15 cellular contexts compared by ENCODE assay signal in genomic region chr9:2227468-2227867, GRCh38.
DNase-seq lines count a peak whose midpoint lies in the region; ATAC-seq and TF ChIP-seq lines count a peak whose summit lies in the region.
"Had no signal": no experiment of that assay in that cellular context is flagged by ENCODE, and none has a peak within 500 bp of the region (broad histone marks: within the 10 kb centered on the region; RNA-seq: fewer than 3 reads in every experiment).

No MANE protein-coding gene starts in this region.

- no peaks in the 10 kb centered on the region for H3K27me3 Mint-ChIP-seq in mesothelial cell of epicardium (ENCODE audit: low read depth)
- H3K27me3 Mint-ChIP-seq in activated CD8-positive, alpha-beta T cell treated with anti-CD3 and anti-CD28 coated beads for 36 hours, result no peaks in the 10 kb centered on the region
- H3K27me3 Mint-ChIP-seq in stimulated activated memory B cell treated with anti-CD40 and anti-IgM and Interleukin-4, amounts not matched to agents 10 μg/mL and 1 μg/mL and 100 μg/mL, for 72 hours, result no peaks in the 10 kb centered on the region
- no peaks in the 10 kb centered on the region for H3K27me3 Mint-ChIP-seq in chondrocyte (ENCODE audit: low read depth)
- H3K27me3 Mint-ChIP-seq: B cell had no signal

- no peak for TF ChIP-seq RAD21 in HCT116 (IDR thresholded peaks at IDR 0.05; ENCODE audit: low read depth)

- H3K4me3 ChIP-seq in HCT116 (replicated peaks in 1 of 2; ENCODE audit: low read depth in 1 of 2, low read length in 2 of 2) (no peak overlapping the region), esophagus squamous epithelium (no peak overlapping the region)
- H3K4me3 ChIP-seq: dorsolateral prefrontal cortex, left lung had no signal

- no peak for TF ChIP-seq POLR2A in HCT116 (IDR thresholded peaks at IDR 0.05; ENCODE audit: borderline replicate concordance, extremely low read depth, insufficient read depth, insufficient read length)
- no peak for TF ChIP-seq POLR2A in esophagus squamous epithelium (IDR thresholded peaks at IDR 0.05)

- H3K36me3 Mint-ChIP-seq in mesothelial cell of epicardium (peaks cover 10% of the 10 kb centered on the region), chondrocyte (ENCODE audit: low read depth) (peaks cover 2% of the 10 kb centered on the region)
- no peaks in the 10 kb centered on the region for H3K36me3 Mint-ChIP-seq in activated CD8-positive, alpha-beta T cell treated with anti-CD3 and anti-CD28 coated beads for 36 hours (ENCODE audit: low read depth)
- no peaks in the 10 kb centered on the region for H3K36me3 Mint-ChIP-seq in stimulated activated memory B cell treated with anti-CD40 and anti-IgM and Interleukin-4, amounts not matched to agents 10 μg/mL and 1 μg/mL and 100 μg/mL, for 72 hours
- H3K36me3 Mint-ChIP-seq: activated naive CD4-positive, alpha-beta T cell treated with anti-CD3 and anti-CD28 coated beads, Interleukin-2, amount 50 U/mL, for 72 hours had no signal

- DNase-seq in AG08396 (ENCODE audit: low spot score) (peak; percentile 30), HCT116 (ENCODE audit: low read depth, low spot score) (no peak), dedifferentiated amniotic fluid mesenchymal stem cell (ENCODE audit: extremely low spot score) (peak; percentile 17), mesothelial cell of epicardium (ENCODE audit: low spot score in 2 of 2, unreplicated experiment in 2 of 2) (no peak), chondrocyte (ENCODE audit: low spot score) (no peak), esophagus squamous epithelium (lab: John Stamatoyannopoulos, UW) (no peak)
- no peak for DNase-seq in activated CD8-positive, alpha-beta T cell treated with anti-CD3 and anti-CD28 coated beads for 36 hours
- DNase-seq: DMS79, GOT3, left lung, NCI-H524 treated with DMSO at 0.1 percent for 48 hours had no signal

- H3K27ac Mint-ChIP-seq in mesothelial cell of epicardium (peak overlapping the region; percentile 66), chondrocyte (ENCODE audit: unreplicated experiment) (no peak overlapping the region)
- H3K27ac Mint-ChIP-seq in activated CD8-positive, alpha-beta T cell treated with anti-CD3 and anti-CD28 coated beads for 36 hours, result no peak overlapping the region
- H3K27ac Mint-ChIP-seq in stimulated activated memory B cell treated with anti-CD40 and anti-IgM and Interleukin-4, amounts not matched to agents 10 μg/mL and 1 μg/mL and 100 μg/mL, for 72 hours, result no peak overlapping the region
- H3K27ac Mint-ChIP-seq: B cell had no signal

- intact Hi-C loops in HCT116 (cut with micrococcal nuclease), result no loop called here
- intact Hi-C loops in activated CD8-positive, alpha-beta T cell treated with anti-CD3 and anti-CD28 coated beads for 36 hours (cut with micrococcal nuclease), result no loop called here
- intact Hi-C loops in esophagus squamous epithelium (cut with DNase I), result no loop called here

- H3K4me1 ChIP-seq in HCT116 (ENCODE audit: control insufficient read depth in 1 of 2, insufficient read depth in 2 of 2, low read length in 2 of 2), result no peaks in the 10 kb centered on the region
- peaks cover 9 to 46% (median 9%) of the 10 kb centered on the region in 3 donors for H3K4me1 ChIP-seq in esophagus squamous epithelium

- no peaks in the 10 kb centered on the region for H4K20me1 ChIP-seq in HCT116 (ENCODE audit: insufficient read depth)

- no peak for TF ChIP-seq CTCF in HCT116 (IDR thresholded peaks at IDR 0.05 in 2 of 3, conservative IDR thresholded peaks at IDR 0.05 in 1 of 3; ENCODE audit: borderline replicate concordance in 1 of 3, insufficient read depth in 1 of 3, low read depth in 2 of 3, low read length in 2 of 3)
- no peak for TF ChIP-seq CTCF in mesothelial cell of epicardium (IDR thresholded peaks at IDR 0.05; ENCODE audit: unreplicated experiment)
- TF ChIP-seq CTCF in activated CD8-positive, alpha-beta T cell treated with anti-CD3 and anti-CD28 coated beads for 36 hours (IDR thresholded peaks at IDR 0.05), result no peak
- TF ChIP-seq CTCF in chondrocyte (IDR thresholded peaks at IDR 0.05), result no peak
- TF ChIP-seq CTCF in esophagus squamous epithelium (IDR thresholded peaks at IDR 0.05), result no peak

- no peaks in the 10 kb centered on the region for H3K79me2 ChIP-seq in HCT116 (ENCODE audit: insufficient read depth, low read length)

- H3K9me3 Mint-ChIP-seq in mesothelial cell of epicardium, result peaks cover 10% of the 10 kb centered on the region
- peaks cover 4% of the 10 kb centered on the region for H3K9me3 Mint-ChIP-seq in activated CD8-positive, alpha-beta T cell treated with anti-CD3 and anti-CD28 coated beads for 36 hours
- peaks cover 2% of the 10 kb centered on the region for H3K9me3 Mint-ChIP-seq in stimulated activated memory B cell treated with anti-CD40 and anti-IgM and Interleukin-4, amounts not matched to agents 10 μg/mL and 1 μg/mL and 100 μg/mL, for 72 hours
- H3K9me3 Mint-ChIP-seq in chondrocyte (ENCODE audit: low read depth), result peaks cover 8% of the 10 kb centered on the region
- H3K9me3 Mint-ChIP-seq: activated naive CD4-positive, alpha-beta T cell treated with anti-CD3 and anti-CD28 coated beads, Interleukin-2, amount 50 U/mL, for 72 hours had no signal

- WGBS in esophagus squamous epithelium, 2 donors, result 86 to 92% methylated on average over 3 of the region's 3 CpGs

- CTCF ChIA-PET in HCT116 (lab: Charles Lee), result no interaction called here
- CTCF ChIA-PET in activated CD8-positive, alpha-beta T cell treated with anti-CD3 and anti-CD28 coated beads for 36 hours (lab: Charles Lee), result interaction anchor here (1.4 kb wide), 1 partner anchor 8 kb away, joined by 5 read pairs; no protein-coding TSS in a partner anchor

- H3K27me3 ChIP-seq in HCT116 (ENCODE audit: insufficient read depth, low read length), result no peaks in the 10 kb centered on the region
- no peaks in the 10 kb centered on the region for H3K27me3 ChIP-seq in esophagus squamous epithelium
- H3K27me3 ChIP-seq: dorsolateral prefrontal cortex, left lung had no signal

- BruUV-seq in HCT116 (replicated peaks; lab: Mats Ljungman, UMichigan), result no TSS peak

- H3K4me3 Mint-ChIP-seq in mesothelial cell of epicardium (no peak overlapping the region), chondrocyte (ENCODE audit: unreplicated experiment) (no peak overlapping the region)
- no peak overlapping the region for H3K4me3 Mint-ChIP-seq in activated CD8-positive, alpha-beta T cell treated with anti-CD3 and anti-CD28 coated beads for 36 hours
- no peak overlapping the region for H3K4me3 Mint-ChIP-seq in stimulated activated memory B cell treated with anti-CD40 and anti-IgM and Interleukin-4, amounts not matched to agents 10 μg/mL and 1 μg/mL and 100 μg/mL, for 72 hours
- H3K4me3 Mint-ChIP-seq: B cell had no signal

- no peak overlapping the region for H3K4me2 ChIP-seq in HCT116 (ENCODE audit: low read length)

- H3K27ac ChIP-seq in HCT116 (ENCODE audit: low read depth, low read length) (no peak overlapping the region), esophagus squamous epithelium (peak overlapping the region in 1 of 4 donors; percentile 41)
- H3K27ac ChIP-seq: dorsolateral prefrontal cortex, left lung had no signal

- RAD21 ChIA-PET in HCT116 (lab: Charles Lee; ENCODE audit: low non-redundant PET in 1 of 2, low total read pairs in 2 of 2, uncharacterized antibody in 2 of 2, unreplicated experiment in 2 of 2), result no interaction called here

- H3K9me3 ChIP-seq in HCT116 (ENCODE audit: control insufficient read depth in 1 of 2, insufficient read depth in 1 of 2, low read depth in 1 of 2, low read length in 2 of 2), result no peaks in the 10 kb centered on the region
- no peaks in the 10 kb centered on the region for H3K9me3 ChIP-seq in esophagus squamous epithelium
- H3K9me3 ChIP-seq: left lung had no signal

- H3K9me2 ChIP-seq in HCT116 (ENCODE audit: insufficient read depth), result no peaks in the 10 kb centered on the region

- POLR2A ChIA-PET in HCT116 (lab: Charles Lee), result no interaction called here
- POLR2A ChIA-PET in activated CD8-positive, alpha-beta T cell treated with anti-CD3 and anti-CD28 coated beads for 36 hours (lab: Charles Lee), result no interaction called here

- H2AFZ ChIP-seq in HCT116 (ENCODE audit: low read depth, low read length, poor library complexity, severe bottlenecking), result peak overlapping the region; percentile 59

- H3K36me3 ChIP-seq in HCT116 (ENCODE audit: control insufficient read depth in 1 of 2, insufficient read depth in 2 of 2, low read length in 2 of 2), result no peaks in the 10 kb centered on the region
- no peaks in the 10 kb centered on the region for H3K36me3 ChIP-seq in esophagus squamous epithelium
- H3K36me3 ChIP-seq: left lung had no signal

- no peak overlapping the region for H3K9ac ChIP-seq in HCT116 (ENCODE audit: low read length)

- H3K4me1 Mint-ChIP-seq in mesothelial cell of epicardium, result peaks cover 15% of the 10 kb centered on the region
- H3K4me1 Mint-ChIP-seq in activated CD8-positive, alpha-beta T cell treated with anti-CD3 and anti-CD28 coated beads for 36 hours (ENCODE audit: low read depth), result no peaks in the 10 kb centered on the region
- H3K4me1 Mint-ChIP-seq in stimulated activated memory B cell treated with anti-CD40 and anti-IgM and Interleukin-4, amounts not matched to agents 10 μg/mL and 1 μg/mL and 100 μg/mL, for 72 hours, result peaks cover 19% of the 10 kb centered on the region
- peaks cover 11% of the 10 kb centered on the region for H3K4me1 Mint-ChIP-seq in chondrocyte (ENCODE audit: low read depth)

- ATAC-seq in HCT116, result no peak
- no peak for ATAC-seq in activated CD8-positive, alpha-beta T cell treated with anti-CD3 and anti-CD28 coated beads for 36 hours
- no peak for ATAC-seq in stimulated activated memory B cell treated with anti-CD40 and anti-IgM and Interleukin-4, amounts not matched to agents 10 μg/mL and 1 μg/mL and 100 μg/mL, for 72 hours
- ATAC-seq: activated naive CD4-positive, alpha-beta T cell treated with anti-CD3 and anti-CD28 coated beads, Interleukin-2, amount 50 U/mL, for 72 hours had no signal

TF ChIP-seq in HCT116, 20 proteins besides CTCF, POLR2A, EP300 and RAD21 (continues in another document):
- TF ChIP-seq ZNF274 (IDR thresholded peaks at IDR 0.05; ENCODE audit: low read depth, low read length) (no peak), JUND (IDR thresholded peaks at IDR 0.05) (no peak), SIN3A (IDR thresholded peaks at IDR 0.05; ENCODE audit: low read depth) (no peak), SP1 (IDR thresholded peaks at IDR 0.05; ENCODE audit: low read depth) (no peak)
- TF ChIP-seq, protein P1, sequence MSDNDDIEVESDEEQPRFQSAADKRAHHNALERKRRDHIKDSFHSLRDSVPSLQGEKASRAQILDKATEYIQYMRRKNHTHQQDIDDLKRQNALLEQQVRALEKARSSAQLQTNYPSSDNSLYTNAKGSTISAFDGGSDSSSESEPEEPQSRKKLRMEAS (IDR thresholded peaks at IDR 0.05), result no peak

Comparison
In these comparisons a context has a peak if more than half of its experiments do, and no peak if none do; other contexts are left out.
1. DNase-seq: peak in AG08396 (single experiment) and dedifferentiated amniotic fluid mesenchymal stem cell (single experiment); none in HCT116 (single experiment), mesothelial cell of epicardium (0 of 2), activated CD8-positive, alpha-beta T cell treated with anti-CD3 and anti-CD28 coated beads for 36 hours (single experiment), chondrocyte (single experiment) and esophagus squamous epithelium (single experiment).